21 cellular contexts compared by ENCODE assay signal in genomic region chr18:79434611-79435010, GRCh38.
DNase-seq lines count a peak whose midpoint lies in the region; ATAC-seq lines count a peak whose summit lies in the region.
"Had no signal": no experiment of that assay in that cellular context is flagged by ENCODE, and none has a peak within 500 bp of the region (broad histone marks: within the 10 kb centered on the region; RNA-seq: fewer than 3 reads in every experiment).

No MANE protein-coding gene starts in this region.

- H3K27me3 ChIP-seq in BLaER1 treated with 17β-estradiol and CSF1 and Interleukin-3, amounts not matched to agents 10 nM and 100 nM, result peaks cover 0 to 71% (median 22%) of the 10 kb centered on the region in 11 experiments; a peak in 17 of 22 replicates

- H4K20me1 ChIP-seq in BLaER1 treated with 17β-estradiol and CSF1 and Interleukin-3, amounts not matched to agents 10 nM and 100 nM, result peaks cover 90 to 100% (median 98%) of the 10 kb centered on the region in 11 experiments

- H3K27me3 Mint-ChIP-seq in activated naive CD8-positive, alpha-beta T cell treated with anti-CD3 and anti-CD28 coated beads, Interleukin-2, amount 50 U/mL, for 24 hours, result no peaks in the 10 kb centered on the region
- no peaks in the 10 kb centered on the region for H3K27me3 Mint-ChIP-seq in activated naive CD4-positive, alpha-beta T cell treated with anti-CD3 and anti-CD28 coated beads, Interleukin-2, amount 10 ng/mL, durations not matched to agents 7 days and 5 days
- H3K27me3 Mint-ChIP-seq: activated CD8-positive, alpha-beta memory T cell treated with anti-CD3 and anti-CD28 coated beads, Interleukin-2, amount 10 ng/mL, durations not matched to agents 7 days and 5 days had no signal

- peak; percentile 5 for DNase-seq in DMS79 (lab: John Stamatoyannopoulos, UW)
- peak; percentile 20 for DNase-seq in NCI-H2171 treated with DMSO at 0.1 percent for 48 hours (lab: John Stamatoyannopoulos, UW)
- no peak for DNase-seq in activated naive CD8-positive, alpha-beta T cell treated with anti-CD3 and anti-CD28 coated beads, Interleukin-2, amount 50 U/mL, for 24 hours
- no peak for DNase-seq in stimulated activated CD4-positive, alpha-beta T cell treated with anti-CD3 and anti-CD28 coated beads, Interleukin-2, amount 100 ng/mL, for 24 hours
- DNase-seq in activated naive CD4-positive, alpha-beta T cell treated with anti-CD3 and anti-CD28 coated beads, Interleukin-2, amount 10 ng/mL, durations not matched to agents 7 days and 5 days, result no peak
- no peak for DNase-seq in NK-92 treated with Interleukin-12 subunit alpha and Interleukin-12 subunit beta, amount 100 ng/mL, for 24 hours (lab: John Stamatoyannopoulos, UW)
- DNase-seq: activated CD4-positive, alpha-beta T cell treated with anti-CD3 and anti-CD28 coated beads for 1 hour; activated CD8-positive, alpha-beta memory T cell treated with anti-CD3 and anti-CD28 coated beads, Interleukin-2, amount 10 ng/mL, durations not matched to agents 7 days and 5 days; activated naive CD4-positive, alpha-beta T cell; brain microvascular endothelial cell; dermis blood vessel endothelial cell; foreskin melanocyte; GF-D8; hypothalamus; kidney; natural killer cell; stimulated activated CD4-positive, alpha-beta T cell treated with anti-CD3 and anti-CD28 coated beads, Interleukin-2, amount 100 ng/mL, for 48 hours; T1000 had no signal

- H3K9ac ChIP-seq in BLaER1 treated with 17β-estradiol and CSF1 and Interleukin-3, amounts not matched to agents 10 nM and 100 nM, result peak overlapping the region in 1 of 11 experiments; percentile 54; a peak in 2 of 22 replicates
- H3K9ac ChIP-seq: KMS-11 had no signal

- ATAC-seq in activated naive CD8-positive, alpha-beta T cell treated with anti-CD3 and anti-CD28 coated beads, Interleukin-2, amount 50 U/mL, for 24 hours, result no peak
- ATAC-seq in HG03175 (IDR thresholded peaks at IDR 0.05; ENCODE audit: unreplicated experiment), result no peak
- ATAC-seq: activated CD8-positive, alpha-beta memory T cell treated with anti-CD3 and anti-CD28 coated beads, Interleukin-2, amount 10 ng/mL, durations not matched to agents 7 days and 5 days; natural killer cell had no signal

- H3K9me3 Mint-ChIP-seq in activated naive CD8-positive, alpha-beta T cell treated with anti-CD3 and anti-CD28 coated beads, Interleukin-2, amount 50 U/mL, for 24 hours, result no peaks in the 10 kb centered on the region
- no peaks in the 10 kb centered on the region for H3K9me3 Mint-ChIP-seq in activated naive CD4-positive, alpha-beta T cell treated with anti-CD3 and anti-CD28 coated beads, Interleukin-2, amount 10 ng/mL, durations not matched to agents 7 days and 5 days
- H3K9me3 Mint-ChIP-seq: natural killer cell had no signal

- peaks cover 42% of the 10 kb centered on the region for H3K36me3 Mint-ChIP-seq in activated naive CD8-positive, alpha-beta T cell treated with anti-CD3 and anti-CD28 coated beads, Interleukin-2, amount 50 U/mL, for 24 hours (ENCODE audit: low read depth)
- H3K36me3 Mint-ChIP-seq in activated naive CD4-positive, alpha-beta T cell treated with anti-CD3 and anti-CD28 coated beads, Interleukin-2, amount 10 ng/mL, durations not matched to agents 7 days and 5 days, result peaks cover 13% of the 10 kb centered on the region
- H3K36me3 Mint-ChIP-seq: natural killer cell had no signal

- H3K4me2 ChIP-seq in BLaER1 treated with 17β-estradiol and CSF1 and Interleukin-3, amounts not matched to agents 10 nM and 100 nM, result peak overlapping the region in 9 of 11 experiments; percentile 81 to 100 (median 97); a peak in 17 of 22 replicates
- H3K4me2 ChIP-seq: KMS-11 had no signal

- H3K27ac ChIP-seq in BLaER1 treated with 17β-estradiol and CSF1 and Interleukin-3, amounts not matched to agents 10 nM and 100 nM, result no peak overlapping the region
- H3K27ac ChIP-seq: brain microvascular endothelial cell, KMS-11 had no signal

- peak overlapping the region; percentile 8 for H3K4me3 Mint-ChIP-seq in activated naive CD8-positive, alpha-beta T cell treated with anti-CD3 and anti-CD28 coated beads, Interleukin-2, amount 50 U/mL, for 24 hours
- no peak overlapping the region for H3K4me3 Mint-ChIP-seq in activated naive CD4-positive, alpha-beta T cell treated with anti-CD3 and anti-CD28 coated beads, Interleukin-2, amount 10 ng/mL, durations not matched to agents 7 days and 5 days
- H3K4me3 Mint-ChIP-seq: activated CD8-positive, alpha-beta memory T cell treated with anti-CD3 and anti-CD28 coated beads, Interleukin-2, amount 10 ng/mL, durations not matched to agents 7 days and 5 days; natural killer cell had no signal

- peaks cover 47% of the 10 kb centered on the region for H3K4me1 Mint-ChIP-seq in activated naive CD8-positive, alpha-beta T cell treated with anti-CD3 and anti-CD28 coated beads, Interleukin-2, amount 50 U/mL, for 24 hours
- peaks cover 18% of the 10 kb centered on the region for H3K4me1 Mint-ChIP-seq in activated naive CD4-positive, alpha-beta T cell treated with anti-CD3 and anti-CD28 coated beads, Interleukin-2, amount 10 ng/mL, durations not matched to agents 7 days and 5 days

- peaks cover 49 to 100% (median 92%) of the 10 kb centered on the region in 10 experiments for H3K4me1 ChIP-seq in BLaER1 treated with 17β-estradiol and CSF1 and Interleukin-3, amounts not matched to agents 10 nM and 100 nM

- H3K9me3 ChIP-seq in BLaER1 treated with 17β-estradiol and CSF1 and Interleukin-3, amounts not matched to agents 10 nM and 100 nM (replicated peaks in 1 of 11), result no peaks in the 10 kb centered on the region

- no peak overlapping the region for H3K4me3 ChIP-seq in BLaER1 treated with 17β-estradiol and CSF1 and Interleukin-3, amounts not matched to agents 10 nM and 100 nM

- peak overlapping the region; percentile 70 for H3K27ac Mint-ChIP-seq in activated naive CD8-positive, alpha-beta T cell treated with anti-CD3 and anti-CD28 coated beads, Interleukin-2, amount 50 U/mL, for 24 hours
- H3K27ac Mint-ChIP-seq in activated naive CD4-positive, alpha-beta T cell treated with anti-CD3 and anti-CD28 coated beads, Interleukin-2, amount 10 ng/mL, durations not matched to agents 7 days and 5 days, result no peak overlapping the region
- H3K27ac Mint-ChIP-seq: activated CD8-positive, alpha-beta memory T cell treated with anti-CD3 and anti-CD28 coated beads, Interleukin-2, amount 10 ng/mL, durations not matched to agents 7 days and 5 days; natural killer cell had no signal

- CTCF ChIA-PET in activated naive CD4-positive, alpha-beta T cell treated with anti-CD3 and anti-CD28 coated beads, Interleukin-2, amount 10 ng/mL, durations not matched to agents 7 days and 5 days (lab: Charles Lee), result no interaction called here

- peaks cover 0 to 32% (median 4%) of the 10 kb centered on the region in 11 experiments; a peak in 9 of 22 replicates for H3K36me3 ChIP-seq in BLaER1 treated with 17β-estradiol and CSF1 and Interleukin-3, amounts not matched to agents 10 nM and 100 nM
- H3K36me3 ChIP-seq: brain microvascular endothelial cell had no signal

Comparison
In these comparisons a context has a peak if more than half of its experiments do, and no peak if none do; other contexts are left out.
1. DNase-seq: peak in DMS79 (single experiment) and NCI-H2171 treated with DMSO at 0.1 percent for 48 hours (single experiment); none in activated naive CD8-positive, alpha-beta T cell treated with anti-CD3 and anti-CD28 coated beads, Interleukin-2, amount 50 U/mL, for 24 hours (single experiment), stimulated activated CD4-positive, alpha-beta T cell treated with anti-CD3 and anti-CD28 coated beads, Interleukin-2, amount 100 ng/mL, for 24 hours (0 of 2), activated naive CD4-positive, alpha-beta T cell treated with anti-CD3 and anti-CD28 coated beads, Interleukin-2, amount 10 ng/mL, durations not matched to agents 7 days and 5 days (single experiment) and NK-92 treated with Interleukin-12 subunit alpha and Interleukin-12 subunit beta, amount 100 ng/mL, for 24 hours (single experiment).